In the genomic region with DNA sequence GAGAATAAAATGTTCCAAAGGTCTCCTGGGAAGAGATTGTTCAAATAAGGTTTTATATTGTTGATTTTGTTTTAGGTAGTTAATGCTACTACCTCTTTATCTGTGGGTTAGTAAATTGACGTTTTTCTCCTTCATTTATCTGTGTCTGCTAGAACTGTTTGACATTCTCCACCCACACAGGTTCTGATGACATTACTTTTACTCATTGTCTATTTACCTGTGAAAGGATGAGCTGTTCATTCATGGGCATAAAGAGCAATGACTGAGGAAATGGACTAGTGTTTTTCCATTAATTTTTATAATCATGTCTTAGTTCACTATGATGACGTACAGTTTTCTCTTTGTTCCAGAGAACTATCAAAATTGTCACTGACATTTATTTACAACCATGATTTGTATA, we compare ENCODE assay signal across 24 cellular contexts.
"Had no signal": no experiment of that assay in that cellular context is flagged by ENCODE, and none has a peak within 500 bp of the region (broad histone marks: within the 10 kb centered on the region; RNA-seq: fewer than 3 reads in every experiment).

No MANE protein-coding gene starts in this region.

- H3K4me2 ChIP-seq: hepatocyte had no signal

- H2AFZ ChIP-seq: hepatocyte had no signal

- H3K9me3 ChIP-seq: gastroesophageal sphincter, neutrophil, ovary, psoas muscle, sigmoid colon, tibial nerve had no signal

- H3K4me3 ChIP-seq: gastroesophageal sphincter, hepatocyte, ovary, psoas muscle, sigmoid colon, tibial nerve had no signal

- H3K27me3 ChIP-seq: gastroesophageal sphincter, hepatocyte, neutrophil, ovary, sigmoid colon, tibial nerve had no signal

- H3K79me2 ChIP-seq: hepatocyte had no signal

- ATAC-seq: activated CD4-positive, alpha-beta T cell treated with anti-CD3 and anti-CD28 coated beads for 36 hours; gastroesophageal sphincter; left cardiac atrium; left ventricle myocardium superior; psoas muscle; stimulated activated naive B cell treated with anti-CD40 and anti-IgM and Interleukin-4, amounts not matched to agents 10 μg/mL and 1 μg/mL and 100 μg/mL, for 72 hours; WTC11 had no signal

- DNase-seq: activated CD4-positive, alpha-beta T cell treated with anti-CD3 and anti-CD28 coated beads for 36 hours; activated CD4-positive, alpha-beta T cell treated with anti-CD3 and anti-CD28 coated beads, Interleukin-2, amount 50 U/mL, for 48 hours; activated CD8-positive, alpha-beta memory T cell treated with anti-CD3 and anti-CD28 coated beads for 24 hours; activated gamma-delta T cell; activated naive CD4-positive, alpha-beta T cell treated with anti-CD3 and anti-CD28 coated beads, Interleukin-2, amount 10 ng/mL, durations not matched to agents 7 days and 5 days; amygdala; left cardiac atrium; left ventricle myocardium superior; naive B cell; nephron progenitor cell; ovary; psoas muscle; sigmoid colon; small intestine; stimulated activated CD4-positive, alpha-beta T cell treated with anti-CD3 and anti-CD28 coated beads, Interleukin-4, amount 100 ng/mL, for 24 hours; stimulated activated naive B cell treated with anti-CD40 and anti-IgM and Interleukin-4, amounts not matched to agents 10 μg/mL and 1 μg/mL and 100 μg/mL, for 72 hours; T-helper 2 cell had no signal

- FAIRE-seq: endometrium, keratinocyte, small intestine had no signal

- H3K4me1 ChIP-seq: gastroesophageal sphincter, psoas muscle had no signal

- H3K27ac ChIP-seq: gastroesophageal sphincter, hepatocyte, neutrophil, ovary, psoas muscle, sigmoid colon, tibial nerve had no signal

- H3K36me3 ChIP-seq: gastroesophageal sphincter, neutrophil, ovary, sigmoid colon, tibial nerve had no signal
